Comparison of ENCODE assay signal across 26 cellular contexts in the genomic region with DNA sequence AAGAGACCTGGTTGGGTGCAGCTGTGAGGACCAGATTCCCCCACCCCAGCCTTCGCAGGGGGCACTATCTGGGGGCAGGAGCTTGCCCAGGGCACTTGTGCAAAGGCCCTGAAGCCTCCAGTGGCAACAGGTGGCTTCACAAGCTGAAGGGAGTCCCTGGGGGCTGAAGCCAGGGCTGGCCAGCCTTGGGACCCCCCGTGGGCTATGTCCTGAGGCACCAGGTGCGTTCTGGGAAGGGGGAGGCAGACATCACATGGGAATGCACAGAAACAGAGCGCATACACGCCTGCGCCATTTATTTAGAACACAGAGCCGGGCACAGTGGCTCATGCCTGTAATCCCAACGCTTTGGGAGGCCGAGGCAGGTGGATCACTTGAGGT. TPM values are rescaled to one million over a fixed set of nuclear protein-coding genes. Genes with fewer than 3 reads are reported as not detected.
DNase-seq lines count a peak whose midpoint lies in the region; ATAC-seq and TF ChIP-seq lines count a peak whose summit lies in the region.
"Had no signal": no experiment of that assay in that cellular context is flagged by ENCODE, and none has a peak within 500 bp of the region (broad histone marks: within the 10 kb centered on the region; RNA-seq: fewer than 3 reads in every experiment).

No MANE protein-coding gene starts in this region.

- peak overlapping the region; percentile 77 for H3K4me2 ChIP-seq in SK-N-SH
- peak overlapping the region; percentile 40; the same call in 1 of the 2 replicates for H3K4me2 ChIP-seq in KMS-11

- CTCF ChIA-PET in SK-N-SH (lab: Yijun Ruan, JAX): interaction anchor here (0.6 to 3.4 kb wide), 8 partner anchors 12 to 138 kb away, joined by 3 to 33 read pairs (median 4); partner anchors contain the start of gene REXO1

- H3K4me3 ChIP-seq in SK-N-SH (ENCODE audit: low read depth in 2 of 2, low read length in 1 of 2): peak overlapping the region in 1 of 2 experiments; percentile 71; a peak in 1 of 4 replicates
- no peak overlapping the region for H3K4me3 ChIP-seq in KMS-11 (IDR thresholded peaks at IDR 0.05; ENCODE audit: insufficient read depth, low read depth, low read length)

- H4K20me1 ChIP-seq in SK-N-SH (ENCODE audit: insufficient read depth): no peaks in the 10 kb centered on the region
- no peaks in the 10 kb centered on the region for H4K20me1 ChIP-seq in KMS-11 (ENCODE audit: insufficient read depth)

- H3K36me3 ChIP-seq in SK-N-SH (replicated peaks in 1 of 2; ENCODE audit: control insufficient read depth in 1 of 2, insufficient read depth in 2 of 2, low read length in 1 of 2) (peaks cover 0 to 32% of the 10 kb centered on the region in 2 experiments), KMS-11 (ENCODE audit: insufficient read depth) (no peaks in the 10 kb centered on the region)
- H3K36me3 ChIP-seq: MG63 had no signal

- peaks cover 0 to 14% of the 10 kb centered on the region in 2 experiments; a peak in 1 of 4 replicates for H3K4me1 ChIP-seq in SK-N-SH (ENCODE audit: control insufficient read depth in 1 of 2, insufficient read depth in 2 of 2, low read depth in 1 of 2, low read length in 1 of 2)
- peaks cover 7% of the 10 kb centered on the region for H3K4me1 ChIP-seq in KMS-11 (ENCODE audit: low read depth, poor library complexity, severe bottlenecking)
- H3K4me1 ChIP-seq: Caco-2 had no signal

- ATAC-seq in SK-N-SH treated with all-trans-retinoic acid at 6 μM for 48 hours: no peak
- ATAC-seq: right cardiac atrium, upper lobe of right lung had no signal

- DNase-seq in SK-N-SH: no peak
- no peak for DNase-seq in COLO668 (lab: John Stamatoyannopoulos, UW; ENCODE audit: unreplicated experiment)
- DNase-seq in HCEC 1CT: no peak
- no peak for DNase-seq in NCI-H226
- DNase-seq: activated naive CD4-positive, alpha-beta T cell treated with Interleukin-2 at 50 U/mL for 16 hours; Caco-2; immature natural killer cell; IMR-90; left ventricle myocardium inferior; MG63; midbrain; NCI-H146; NCI-H2171; NCI-H524 treated with DMSO at 0.1 percent for 48 hours; SHP77; stimulated activated CD4-positive, alpha-beta T cell treated with anti-CD3 and anti-CD28 coated beads, Interleukin-15, amount 100 ng/mL, for 24 hours; stimulated activated CD8-positive, alpha-beta memory T cell treated with anti-CD3 and anti-CD28 coated beads, Interleukin-4, amount 100 ng/mL, for 48 hours; substantia nigra; upper lobe of right lung had no signal

- no peak for TF ChIP-seq RAD21 in SK-N-SH (IDR thresholded peaks at IDR 0.05; ENCODE audit: low read length)

- no peaks in the 10 kb centered on the region for H3K79me2 ChIP-seq in SK-N-SH (ENCODE audit: insufficient read depth)
- no peaks in the 10 kb centered on the region for H3K79me2 ChIP-seq in KMS-11 (ENCODE audit: insufficient read depth, low read depth)
- H3K79me2 ChIP-seq: parathyroid adenoma had no signal

- TF ChIP-seq CTCF in SK-N-SH (IDR thresholded peaks at IDR 0.05) (no peak), 22Rv1 (IDR thresholded peaks at IDR 0.05) (no peak), KMS-11 (conservative IDR thresholded peaks at IDR 0.05; ENCODE audit: low read depth, low read length) (no peak), VCaP (conservative IDR thresholded peaks at IDR 0.05) (no peak)

- H2AFZ ChIP-seq in SK-N-SH (ENCODE audit: low read depth) (no peak overlapping the region), KMS-11 (ENCODE audit: low read depth) (no peak overlapping the region)
- H2AFZ ChIP-seq: parathyroid adenoma had no signal

- no peak overlapping the region for H3K27ac ChIP-seq in SK-N-SH (ENCODE audit: low read depth in 2 of 2, low read length in 1 of 2)
- H3K27ac ChIP-seq in 22Rv1: peak overlapping the region; percentile 67
- H3K27ac ChIP-seq in KMS-11: no peak overlapping the region
- H3K27ac ChIP-seq in VCaP: peak overlapping the region; percentile 33; the same call in 1 of the 2 replicates
- H3K27ac ChIP-seq: epithelial cell of prostate, left ventricle myocardium inferior, parathyroid adenoma, upper lobe of right lung had no signal

- H3K9me3 ChIP-seq in SK-N-SH: no peaks in the 10 kb centered on the region
- H3K9me3 ChIP-seq: Caco-2, left ventricle myocardium inferior, MG63, upper lobe of right lung had no signal

- POLR2A ChIA-PET in SK-N-SH (lab: Yijun Ruan, JAX): no interaction called here

- 89% methylated on average over 9 of the region's 9 CpGs for whole genome bisulfite sequencing in SK-N-SH (ENCODE audit: low lambda C conversion rate)

- TF ChIP-seq EP300 in SK-N-SH (IDR thresholded peaks at IDR 0.05; ENCODE audit: borderline replicate concordance in 1 of 2, low read depth in 1 of 2, low read length in 1 of 2): no peak

- H3K27me3 ChIP-seq in SK-N-SH (ENCODE audit: insufficient read depth): no peaks in the 10 kb centered on the region
- H3K27me3 ChIP-seq in KMS-11 (ENCODE audit: insufficient read depth, low read depth): peaks cover 8% of the 10 kb centered on the region; the same call in 1 of the 2 replicates
- H3K27me3 ChIP-seq: MG63, upper lobe of right lung had no signal

- no peaks in the 10 kb centered on the region for H3K9me2 ChIP-seq in SK-N-SH

- H3K9ac ChIP-seq in SK-N-SH: no peak overlapping the region
- H3K9ac ChIP-seq in KMS-11: no peak overlapping the region
- H3K9ac ChIP-seq: parathyroid adenoma had no signal

- H3F3A ChIP-seq in SK-N-SH (replicated peaks; ENCODE audit: insufficient read depth): peaks cover 4% of the 10 kb centered on the region

TF ChIP-seq in SK-N-SH, 30 proteins besides CTCF, POLR2A, EP300 and RAD21 (continues in another document):
- TF ChIP-seq YY1 (IDR thresholded peaks at IDR 0.05; ENCODE audit: low read depth): no peak
- TF ChIP-seq SMC3 (IDR thresholded peaks at IDR 0.05; ENCODE audit: low read depth, low read length): no peak
- no peak for TF ChIP-seq FOSL2 (IDR thresholded peaks at IDR 0.05; ENCODE audit: borderline replicate concordance, low read depth)
- no peak for TF ChIP-seq REST (IDR thresholded peaks at IDR 0.05; ENCODE audit: low read depth, low read length)

TF ChIP-seq in SK-N-SH treated with all-trans-retinoic acid at 6 μM for 48 hours, 23 proteins besides CTCF, POLR2A, EP300 and RAD21 (continues in another document):
- TF ChIP-seq PATZ1 (CRISPR knock-in tag; IDR thresholded peaks at IDR 0.05; ENCODE audit: borderline replicate concordance) (no peak), CSRNP3 (CRISPR knock-in tag; IDR thresholded peaks at IDR 0.05) (no peak), ZNF565 (CRISPR knock-in tag; conservative IDR thresholded peaks at IDR 0.05; ENCODE audit: low read depth) (no peak), ZFP30 (CRISPR knock-in tag; IDR thresholded peaks at IDR 0.05) (no peak)

RNA-seq across cellular contexts. Expression of gene ATP8B3, which starts 1.8 kb away (rescaled TPM):
- 6.2 and 8.0 TPM in 2 replicates for polyA plus RNA-seq in SK-N-SH (2012; rRNA removed)
- 3.1 and 4.9 TPM in 2 replicates for polyA plus RNA-seq in SK-N-SH (2012; cell fraction: cytosol; rRNA removed)
- 20.8 and 25.6 TPM in 2 replicates for polyA plus RNA-seq in SK-N-SH (2012; cell fraction: nucleus; rRNA removed)

RNA-seq across cellular contexts. Expression of gene REXO1, which starts 34.5 kb away (rescaled TPM):
- polyA plus RNA-seq in SK-N-SH (2012; rRNA removed): 9.0 and 18.8 TPM in 2 replicates
- 7.1 and 12.6 TPM in 2 replicates for polyA plus RNA-seq in SK-N-SH (2012; cell fraction: cytosol; rRNA removed)
- polyA plus RNA-seq in SK-N-SH (2012; cell fraction: nucleus; rRNA removed): 87.2 and 224 TPM in 2 replicates

RNA-seq across cellular contexts. Expression of gene KLF16, which starts 49.6 kb away (rescaled TPM):
- 11.3 and 16.1 TPM in 2 replicates for polyA plus RNA-seq in SK-N-SH (2012; rRNA removed)
- 11.6 and 17.8 TPM in 2 replicates for polyA plus RNA-seq in SK-N-SH (2012; cell fraction: cytosol; rRNA removed)
- polyA plus RNA-seq in SK-N-SH (2012; cell fraction: nucleus; rRNA removed): 28.7 and 43.5 TPM in 2 replicates

Comparison
In these comparisons a context has a peak if more than half of its experiments do, and no peak if none do; other contexts are left out.
1. H3K27ac ChIP-seq: peak in 22Rv1 (single experiment) and VCaP (single experiment); none in SK-N-SH (0 of 2) and KMS-11 (single experiment).